Comparison of ENCODE assay signal across 8 cellular contexts in genomic region chr13:19864018-19864338, GRCh38. TPM values are rescaled to one million over a fixed set of nuclear protein-coding genes. Genes with fewer than 3 reads are reported as not detected.
DNase-seq lines count a peak whose midpoint lies in the region; ATAC-seq and TF ChIP-seq lines count a peak whose summit lies in the region.

No MANE protein-coding gene starts in this region.

- H3K4me3 Mint-ChIP-seq in activated T-cell treated with anti-CD3 and anti-CD28 coated beads, Interleukin-2, amount 50 U/mL, for 72 hours: peak overlapping the region; percentile 85 to 92
- H3K4me3 Mint-ChIP-seq in neural crest cell: peak overlapping the region; percentile 87

- TF ChIP-seq EP300 in transverse colon (IDR thresholded peaks at IDR 0.05; ENCODE audit: low read depth): no peak

- H3K36me3 ChIP-seq in transverse colon: peaks cover 0 to 3% (median under 1%) of the 10 kb centered on the region in 4 donors

- H3K4me1 Mint-ChIP-seq in activated T-cell treated with anti-CD3 and anti-CD28 coated beads, Interleukin-2, amount 50 U/mL, for 72 hours (ENCODE audit: low read depth): peaks cover 28% of the 10 kb centered on the region
- H3K4me1 Mint-ChIP-seq in neural crest cell: peaks cover 33% of the 10 kb centered on the region

- H3K4me3 ChIP-seq in transverse colon: peak overlapping the region; percentile 69 to 86 (median 80)

- H3K27me3 ChIP-seq in transverse colon: no peaks in the 10 kb centered on the region

- intact Hi-C loops in transverse colon (cut with DNase I; ENCODE audit: low total_unique reads): loop anchor here (5.0 kb wide), 1 partner anchor 93 kb away; the partner anchor contains the start of gene ZMYM2

- WGBS in transverse colon (ENCODE audit: low coverage in 1 of 2), 2 donors: 0% methylated on average over 28 of the region's 28 CpGs; no CpG with 5 or more reads in 1 of the 2 donors

- peak overlapping the region; percentile 96 to 100 (median 99) for H3K27ac ChIP-seq in transverse colon

- no peak for TF ChIP-seq POLR2A in transverse colon (IDR thresholded peaks at IDR 0.05)

- ATAC-seq in GM18861 (IDR thresholded peaks at IDR 0.05; ENCODE audit: unreplicated experiment): peak; percentile 17
- peak; percentile 7 for ATAC-seq in HG03060 (IDR thresholded peaks at IDR 0.05; ENCODE audit: low read depth, unreplicated experiment)
- peak; percentile 26 to 33 for ATAC-seq in activated T-cell treated with anti-CD3 and anti-CD28 coated beads, Interleukin-2, amount 50 U/mL, for 72 hours (replicated peaks in 1 of 2)

- TF ChIP-seq CTCF in AG09319 (IDR thresholded peaks at IDR 0.05; ENCODE audit: low read depth, low read length) (no peak), neural crest cell (conservative IDR thresholded peaks at IDR 0.05) (no peak), transverse colon (IDR thresholded peaks at IDR 0.05) (no peak)

- H3K9me3 Mint-ChIP-seq in activated T-cell treated with anti-CD3 and anti-CD28 coated beads, Interleukin-2, amount 50 U/mL, for 72 hours: no peaks in the 10 kb centered on the region
- H3K9me3 Mint-ChIP-seq in neural crest cell: no peaks in the 10 kb centered on the region

- H3K27me3 Mint-ChIP-seq in activated T-cell treated with anti-CD3 and anti-CD28 coated beads, Interleukin-2, amount 50 U/mL, for 72 hours (ENCODE audit: low read depth): no peaks in the 10 kb centered on the region
- no peaks in the 10 kb centered on the region for H3K27me3 Mint-ChIP-seq in neural crest cell (ENCODE audit: low read depth)

- peak; percentile 31 for DNase-seq in AG09319 (ENCODE audit: extremely low read depth, low read depth)
- peak; percentile 58 for DNase-seq in NCI-H82 treated with DMSO at 0.1 percent for 48 hours (lab: John Stamatoyannopoulos, UW; ENCODE audit: unreplicated experiment)
- peak; percentile 72 for DNase-seq in activated T-cell treated with anti-CD3 and anti-CD28 coated beads, Interleukin-2, amount 50 U/mL, for 72 hours
- DNase-seq in fibroblast of peridontal ligament (ENCODE audit: extremely low read depth): peak; percentile 68
- peak; percentile 56 for DNase-seq in neural crest cell (ENCODE audit: low read depth, low spot score)
- DNase-seq in transverse colon: peak; percentile 76

- H3K36me3 Mint-ChIP-seq in activated T-cell treated with anti-CD3 and anti-CD28 coated beads, Interleukin-2, amount 50 U/mL, for 72 hours (ENCODE audit: insufficient read depth in 2 of 2): peaks cover 6 to 8% of the 10 kb centered on the region in 2 donors
- H3K36me3 Mint-ChIP-seq in neural crest cell (ENCODE audit: low read depth): peaks cover 2% of the 10 kb centered on the region

- H3K9me3 ChIP-seq in transverse colon: no peaks in the 10 kb centered on the region

- peaks cover 9 to 27% (median 18%) of the 10 kb centered on the region in 4 donors for H3K4me1 ChIP-seq in transverse colon

- in situ Hi-C loops in transverse colon (cut with MboI; ENCODE audit: low pct_ligation_motif_present in 1 of 4, low pct_unique_long_range_greater_than_20kb in 1 of 4, low sequenced_read_pairs in 3 of 4): no loop called here

- H3K27ac Mint-ChIP-seq in activated T-cell treated with anti-CD3 and anti-CD28 coated beads, Interleukin-2, amount 50 U/mL, for 72 hours: peak overlapping the region; percentile 73
- peak overlapping the region; percentile 96 for H3K27ac Mint-ChIP-seq in neural crest cell (ENCODE audit: unreplicated experiment)

RNA-seq across cellular contexts. Expression of gene ZMYM5, which starts 0.5 kb away (rescaled TPM):
- total RNA-seq in activated T-cell treated with anti-CD3 and anti-CD28 coated beads, Interleukin-2, amount 50 U/mL, for 72 hours: 10 to 100 TPM; 23.6 to 29.0 TPM
- total RNA-seq in neural crest cell: 13.8 and 15.3 TPM in 2 replicates
- 100 to 1,000 TPM in 1 of 4 donors, 10 to 100 TPM in 2, 1 to 10 TPM in 1; 4.9 to 259 (median 14.3) TPM for total RNA-seq in transverse colon

Comparison
In these comparisons a context has a peak if more than half of its experiments do, and no peak if none do; other contexts are left out.
1. Peak in every context shown above with its lines: DNase-seq, ATAC-seq, H3K4me3 ChIP-seq and H3K27ac ChIP-seq.